8 cellular contexts compared by ENCODE assay signal in the genomic region with DNA sequence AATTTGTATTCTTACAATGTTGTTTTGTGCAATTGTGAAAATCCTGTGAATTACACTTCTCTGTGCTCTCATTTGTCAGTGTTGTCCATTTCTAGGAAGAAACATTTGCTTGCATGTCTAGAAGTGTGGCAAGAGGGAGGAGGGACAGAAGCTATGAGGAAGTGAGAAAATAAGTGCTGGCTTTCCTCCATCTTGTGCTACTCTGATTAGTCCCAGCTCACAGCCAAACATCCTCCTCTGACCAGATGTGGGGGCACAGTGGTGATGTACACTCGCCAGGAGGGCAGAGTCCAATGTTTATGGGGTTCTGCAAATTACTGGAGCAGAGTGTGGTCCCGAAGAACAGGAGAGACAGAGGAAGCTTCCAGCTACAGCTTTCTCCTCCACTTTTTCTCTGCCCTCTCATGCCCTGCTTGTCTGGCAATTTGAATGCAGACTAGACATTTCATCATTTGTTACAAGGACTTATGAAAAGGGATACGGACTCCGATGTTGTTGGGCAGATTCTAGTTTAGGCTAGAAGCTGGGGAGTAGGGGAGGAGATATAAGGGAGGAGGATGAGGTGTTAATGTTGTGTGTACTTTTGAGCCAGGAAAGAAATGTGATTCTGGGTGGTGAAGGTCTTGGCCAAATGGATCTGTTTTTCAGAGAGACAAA.
DNase-seq lines count a peak whose midpoint lies in the region; ATAC-seq and TF ChIP-seq lines count a peak whose summit lies in the region.

No MANE protein-coding gene starts in this region.

- H3K9ac ChIP-seq in PC-3 (ENCODE audit: low read length): no peak overlapping the region

- no peaks in the 10 kb centered on the region for H3K9me2 ChIP-seq in PC-3 (replicated peaks; ENCODE audit: low read length)

- ATAC-seq in HG02852 (IDR thresholded peaks at IDR 0.05; ENCODE audit: unreplicated experiment) (peak; percentile 83), PC-3 (no peak)

- H3K27me3 ChIP-seq in PC-3 (ENCODE audit: low read length): no peaks in the 10 kb centered on the region

- H4K20me1 ChIP-seq in PC-3 (ENCODE audit: low read length): no peaks in the 10 kb centered on the region

- CTCF ChIA-PET in PC-3 (lab: Charles Lee): no interaction called here

- H3K9me3 ChIP-seq in PC-3 (ENCODE audit: low read length): no peaks in the 10 kb centered on the region

- H3K79me2 ChIP-seq in PC-3 (ENCODE audit: low read length): no peaks in the 10 kb centered on the region

- H3K27ac ChIP-seq in PC-3 (ENCODE audit: low read length): no peak overlapping the region

- H3F3A ChIP-seq in PC-3 (ENCODE audit: low read length, unreplicated experiment): no peaks in the 10 kb centered on the region

- in situ Hi-C loops in GM13977 (cut with MboI; ENCODE audit: low pct_unique_long_range_greater_than_20kb, low sequenced_read_pairs, unreplicated experiment): no loop called here

- BruUV-seq in PC-3 (replicated peaks; lab: Mats Ljungman, UMichigan): no TSS peak

- H3K4me2 ChIP-seq in PC-3 (ENCODE audit: low read length): no peak overlapping the region

- TF ChIP-seq CTCF in GM13977 (IDR thresholded peaks at IDR 0.05; ENCODE audit: extremely low read depth, insufficient read depth, missing control alignments) (no peak), PC-3 (conservative IDR thresholded peaks at IDR 0.05; ENCODE audit: low read depth, low read length) (no peak)

- H3K4me1 ChIP-seq in PC-3 (ENCODE audit: insufficient read depth, low read length): no peaks in the 10 kb centered on the region

- DNase-seq in GM13977 (ENCODE audit: low spot score): peak; percentile 4
- no peak for DNase-seq in PC-3
- DNase-seq in myocyte (ENCODE audit: low read depth): peak; percentile 33
- DNase-seq in SK-N-DZ (ENCODE audit: low spot score): no peak
- no peak for DNase-seq in HCEC 1CT
- DNase-seq in activated CD4-positive, alpha-beta T cell treated with anti-CD3 and anti-CD28 coated beads for 48 hours: no peak
- DNase-seq in stimulated activated naive CD4-positive, alpha-beta T cell (lab: John Stamatoyannopoulos, UW): no peak

- H3K4me3 ChIP-seq in PC-3 (ENCODE audit: low read length): no peak overlapping the region

- H2AFZ ChIP-seq in PC-3 (ENCODE audit: low read length): peak overlapping the region; percentile 47; the same call in 1 of the 2 replicates

- intact Hi-C loops in PC-3 (cut with micrococcal nuclease): no loop called here

- POLR2A ChIA-PET in PC-3 (lab: Charles Lee; ENCODE audit: unreplicated experiment): no interaction called here

- no peaks in the 10 kb centered on the region for H3K36me3 ChIP-seq in PC-3 (ENCODE audit: low read depth, low read length)

Comparison
In these comparisons a context has a peak if more than half of its experiments do, and no peak if none do; other contexts are left out.
1. DNase-seq: peak in GM13977 (single experiment) and myocyte (single experiment); none in PC-3 (single experiment), SK-N-DZ (single experiment), HCEC 1CT (single experiment), activated CD4-positive, alpha-beta T cell treated with anti-CD3 and anti-CD28 coated beads for 48 hours (single experiment) and stimulated activated naive CD4-positive, alpha-beta T cell (0 of 6).